In genomic region chr2:67701011-67701410, GRCh38 we compare ENCODE assay signal across 24 cellular contexts.
"Had no signal": no experiment of that assay in that cellular context is flagged by ENCODE, and none has a peak within 500 bp of the region (broad histone marks: within the 10 kb centered on the region; RNA-seq: fewer than 3 reads in every experiment).

No MANE protein-coding gene starts in this region.

- H3K27me3 Mint-ChIP-seq: activated CD4-positive, alpha-beta T cell treated with anti-CD3 and anti-CD28 coated beads, Interleukin-2, amount 10 ng/mL, durations not matched to agents 24 days and 14 days; activated naive CD4-positive, alpha-beta T cell treated with anti-CD3 and anti-CD28 coated beads, Interleukin-2, amount 10 ng/mL, durations not matched to agents 7 days and 5 days; activated naive CD8-positive, alpha-beta T cell treated with anti-CD3 and anti-CD28 coated beads, Interleukin-2, amount 50 U/mL, for 24 hours; central memory CD8-positive, alpha-beta T cell had no signal

- H3K27ac ChIP-seq: brain microvascular endothelial cell, coronary artery, pancreas, tibial nerve, vagina had no signal

- ATAC-seq: activated naive CD8-positive, alpha-beta T cell treated with anti-CD3 and anti-CD28 coated beads, Interleukin-2, amount 50 U/mL, for 24 hours; activated T-cell treated with anti-CD3 and anti-CD28 coated beads, Interleukin-2, amount 50 U/mL, for 4 hours; esophagus mucosa; naive thymus-derived CD4-positive, alpha-beta T cell; pancreas had no signal

- H3K27me3 ChIP-seq: brain microvascular endothelial cell, pancreas, tibial nerve, vagina had no signal

- H3K36me3 Mint-ChIP-seq: activated naive CD4-positive, alpha-beta T cell treated with anti-CD3 and anti-CD28 coated beads, Interleukin-2, amount 10 ng/mL, durations not matched to agents 7 days and 5 days; memory B cell; naive thymus-derived CD4-positive, alpha-beta T cell had no signal

- H3K4me3 ChIP-seq: coronary artery, pancreas, tibial nerve, vagina had no signal

- H3K4me3 Mint-ChIP-seq: activated CD4-positive, alpha-beta T cell treated with anti-CD3 and anti-CD28 coated beads, Interleukin-2, amount 10 ng/mL, durations not matched to agents 24 days and 14 days; activated naive CD4-positive, alpha-beta T cell treated with anti-CD3 and anti-CD28 coated beads, Interleukin-2, amount 10 ng/mL, durations not matched to agents 7 days and 5 days; activated naive CD8-positive, alpha-beta T cell treated with anti-CD3 and anti-CD28 coated beads, Interleukin-2, amount 50 U/mL, for 24 hours; activated T-cell treated with anti-CD3 and anti-CD28 coated beads, Interleukin-2, amount 50 U/mL, for 4 hours; central memory CD8-positive, alpha-beta T cell; memory B cell; naive thymus-derived CD4-positive, alpha-beta T cell had no signal

- H3K9me3 Mint-ChIP-seq: activated T-cell treated with anti-CD3 and anti-CD28 coated beads, Interleukin-2, amount 50 U/mL, for 4 hours; central memory CD8-positive, alpha-beta T cell had no signal

- H3K36me3 ChIP-seq: brain microvascular endothelial cell, pancreas, tibial nerve, vagina had no signal

- H3K9me3 ChIP-seq: pancreas, tibial nerve, vagina had no signal

- H3K4me1 Mint-ChIP-seq: activated CD4-positive, alpha-beta T cell treated with anti-CD3 and anti-CD28 coated beads, Interleukin-2, amount 10 ng/mL, durations not matched to agents 24 days and 14 days; activated naive CD4-positive, alpha-beta T cell treated with anti-CD3 and anti-CD28 coated beads, Interleukin-2, amount 10 ng/mL, durations not matched to agents 7 days and 5 days; activated naive CD8-positive, alpha-beta T cell treated with anti-CD3 and anti-CD28 coated beads, Interleukin-2, amount 50 U/mL, for 24 hours; central memory CD8-positive, alpha-beta T cell; memory B cell; naive thymus-derived CD4-positive, alpha-beta T cell had no signal

- H3K27ac Mint-ChIP-seq: activated CD4-positive, alpha-beta T cell treated with anti-CD3 and anti-CD28 coated beads, Interleukin-2, amount 10 ng/mL, durations not matched to agents 24 days and 14 days; activated naive CD4-positive, alpha-beta T cell treated with anti-CD3 and anti-CD28 coated beads, Interleukin-2, amount 10 ng/mL, durations not matched to agents 7 days and 5 days; activated naive CD8-positive, alpha-beta T cell treated with anti-CD3 and anti-CD28 coated beads, Interleukin-2, amount 50 U/mL, for 24 hours; memory B cell; naive thymus-derived CD4-positive, alpha-beta T cell had no signal

- H3K4me1 ChIP-seq: pancreas, tibial nerve, vagina had no signal

- DNase-seq: activated CD4-positive, alpha-beta T cell treated with anti-CD3 and anti-CD28 coated beads, Interleukin-2, amount 10 ng/mL, durations not matched to agents 24 days and 14 days; activated CD4-positive, CD25-positive, alpha-beta regulatory T cell; activated CD8-positive, alpha-beta memory T cell treated with anti-CD3 and anti-CD28 coated beads, Interleukin-2, amount 50 U/mL, for 4 hours; activated naive CD4-positive, alpha-beta T cell treated with anti-CD3 and anti-CD28 coated beads, Interleukin-2, amount 10 ng/mL, durations not matched to agents 7 days and 5 days; activated naive CD8-positive, alpha-beta T cell treated with anti-CD3 and anti-CD28 coated beads, Interleukin-2, amount 50 U/mL, for 24 hours; activated T-cell treated with anti-CD3 and anti-CD28 coated beads, Interleukin-2, amount 50 U/mL, for 4 hours; anterior cingulate cortex; brain microvascular endothelial cell; effector CD4-positive, alpha-beta T cell; foreskin fibroblast; naive thymus-derived CD4-positive, alpha-beta T cell; pancreas; stimulated activated CD4-positive, alpha-beta T cell treated with anti-CD3 and anti-CD28 coated beads, Interleukin-12 subunit alpha, Interleukin-12 subunit beta, amount 100 ng/mL, for 4 hours; stimulated activated CD4-positive, alpha-beta T cell treated with anti-CD3 and anti-CD28 coated beads, Interleukin-1b, Interleukin-23, amount 100 ng/mL, for 48 hours; stimulated activated CD8-positive, alpha-beta memory T cell treated with anti-CD3 and anti-CD28 coated beads, Interleukin-4, amount 100 ng/mL, for 48 hours; stimulated activated naive CD4-positive, alpha-beta T cell; substantia nigra; T1000 had no signal
